32 cellular contexts compared by ENCODE assay signal in the genomic region with DNA sequence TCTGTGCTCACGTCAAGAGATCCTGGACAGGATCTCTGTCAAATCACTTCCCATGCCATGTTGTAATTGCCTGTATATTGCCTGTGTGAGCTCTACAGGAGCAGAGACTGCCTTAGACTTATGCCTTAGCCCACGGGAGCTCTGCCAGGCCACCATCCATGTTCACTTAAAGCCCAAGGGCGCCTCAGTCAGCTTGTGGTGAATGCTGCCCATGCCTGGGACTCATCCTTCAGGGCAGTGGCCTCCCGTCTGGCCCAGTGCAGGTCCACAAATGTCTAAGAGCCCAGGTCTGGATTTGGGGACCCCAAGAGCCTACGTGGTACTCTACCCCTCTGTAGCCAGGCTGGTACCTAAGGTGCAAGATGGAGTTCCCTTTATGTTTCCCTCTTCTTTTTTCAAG. TPM values are rescaled to one million over a fixed set of nuclear protein-coding genes. Genes with fewer than 3 reads are reported as not detected.
"Had no signal": no experiment of that assay in that cellular context is flagged by ENCODE, and none has a peak within 500 bp of the region (broad histone marks: within the 10 kb centered on the region; RNA-seq: fewer than 3 reads in every experiment).

No MANE protein-coding gene starts in this region.

- H3K4me1 Mint-ChIP-seq: activated B cell treated with CpG ODN at 0.5 μM for 24 hours; activated T-helper 17 cell treated with anti-CD3 and anti-CD28 coated beads, Interleukin-2, amount 50 U/mL, for 72 hours; T-helper 17 cell had no signal

- H3K27me3 ChIP-seq: brain microvascular endothelial cell, colonic mucosa, foreskin keratinocyte, gastrocnemius medialis had no signal

- DNase-seq: activated B cell treated with CpG ODN at 0.5 μM for 24 hours; activated CD4-positive, alpha-beta T cell treated with anti-CD3 and anti-CD28 coated beads for 48 hours; activated CD4-positive, alpha-beta T cell treated with anti-CD3 and anti-CD28 coated beads, Interleukin-2, amount 50 U/mL, for 1 hour; activated CD4-positive, alpha-beta T cell treated with anti-CD3 and anti-CD28 coated beads, Interleukin-2, amount 50 U/mL, for 48 hours; activated CD8-positive, alpha-beta memory T cell treated with anti-CD3 and anti-CD28 coated beads for 24 hours; activated CD8-positive, alpha-beta T cell treated with anti-CD3 and anti-CD28 coated beads for 36 hours; activated effector memory CD4-positive, alpha-beta T cell treated with Interleukin-2 at 50 U/mL for 16 hours; activated gamma-delta T cell treated with Interleukin-2 at 50 U/mL for 16 hours; activated naive CD4-positive, alpha-beta T cell treated with anti-CD3 and anti-CD28 coated beads, Interleukin-2, amount 50 U/mL, for 16 hours; activated naive CD4-positive, alpha-beta T cell treated with Interleukin-2 at 50 U/mL for 16 hours; activated T-cell treated with anti-CD3 and anti-CD28 coated beads, Interleukin-2, amount 50 U/mL, for 4 hours; amniotic stem cell; anterior cingulate cortex; brain microvascular endothelial cell; caudate nucleus; colonic mucosa; dorsolateral prefrontal cortex; effector memory CD4-positive, alpha-beta T cell; erythroblast; foreskin keratinocyte; gastrocnemius medialis; glutamatergic neuron; T-helper 1 cell; T-helper 17 cell; T1000; WERI-Rb-1 had no signal

- H3K4me3 ChIP-seq: colonic mucosa, dorsolateral prefrontal cortex, esophagus muscularis mucosa, gastrocnemius medialis had no signal

- H3K36me3 Mint-ChIP-seq: activated naive CD8-positive, alpha-beta T cell had no signal

- H3K27ac ChIP-seq: brain microvascular endothelial cell, colonic mucosa, dorsolateral prefrontal cortex, esophagus muscularis mucosa, foreskin keratinocyte, gastrocnemius medialis, WERI-Rb-1 had no signal

- FAIRE-seq: astrocyte had no signal

- H3K9me3 Mint-ChIP-seq: activated B cell treated with CpG ODN at 0.5 μM for 24 hours; activated CD8-positive, alpha-beta T cell treated with anti-CD3 and anti-CD28 coated beads for 36 hours; activated T-cell treated with anti-CD3 and anti-CD28 coated beads, Interleukin-2, amount 50 U/mL, for 4 hours; activated T-helper 17 cell treated with anti-CD3 and anti-CD28 coated beads, Interleukin-2, amount 50 U/mL, for 72 hours; dendritic cell treated with granulocyte-macrophage colony-stimulating factor and Interleukin-4, amounts not matched to agents 40 ng/mL and 50 ng/mL, for 4 days; T-helper 2 cell treated with Interferon-gamma antibody and Interleukin-4, amounts not matched to agents 5 μg/mL and 100 μg/mL, for 36 hours had no signal

- H3K4me1 ChIP-seq: colonic mucosa, esophagus muscularis mucosa, foreskin keratinocyte, gastrocnemius medialis had no signal

- H3K36me3 ChIP-seq: brain microvascular endothelial cell, colonic mucosa, esophagus muscularis mucosa, gastrocnemius medialis, WERI-Rb-1 had no signal

- H3K9me3 ChIP-seq: colonic mucosa, gastrocnemius medialis had no signal

- H3K4me3 Mint-ChIP-seq: activated B cell treated with CpG ODN at 0.5 μM for 24 hours; activated CD8-positive, alpha-beta T cell treated with anti-CD3 and anti-CD28 coated beads for 36 hours; activated naive CD8-positive, alpha-beta T cell; activated T-cell treated with anti-CD3 and anti-CD28 coated beads, Interleukin-2, amount 50 U/mL, for 4 hours; activated T-helper 17 cell treated with anti-CD3 and anti-CD28 coated beads, Interleukin-2, amount 50 U/mL, for 72 hours; dendritic cell treated with granulocyte-macrophage colony-stimulating factor and Interleukin-4, amounts not matched to agents 40 ng/mL and 50 ng/mL, for 4 days; T-helper 17 cell; T-helper 2 cell treated with Interferon-gamma antibody and Interleukin-4, amounts not matched to agents 5 μg/mL and 100 μg/mL, for 36 hours had no signal

- H3K27ac Mint-ChIP-seq: activated B cell treated with CpG ODN at 0.5 μM for 24 hours; activated CD8-positive, alpha-beta T cell treated with anti-CD3 and anti-CD28 coated beads for 36 hours; activated naive CD8-positive, alpha-beta T cell; activated T-helper 17 cell treated with anti-CD3 and anti-CD28 coated beads, Interleukin-2, amount 50 U/mL, for 72 hours; dendritic cell treated with granulocyte-macrophage colony-stimulating factor and Interleukin-4, amounts not matched to agents 40 ng/mL and 50 ng/mL, for 4 days; T-helper 17 cell; T-helper 2 cell treated with Interferon-gamma antibody and Interleukin-4, amounts not matched to agents 5 μg/mL and 100 μg/mL, for 36 hours had no signal

RNA-seq across cellular contexts. Expression of a gene that starts 22.4 kb away (rescaled TPM):
- total RNA-seq: activated B cell treated with CpG ODN at 0.5 μM for 24 hours; activated CD8-positive, alpha-beta T cell treated with anti-CD3 and anti-CD28 coated beads for 36 hours; activated T-cell treated with anti-CD3 and anti-CD28 coated beads, Interleukin-2, amount 50 U/mL, for 4 hours; activated T-helper 17 cell treated with anti-CD3 and anti-CD28 coated beads, Interleukin-2, amount 50 U/mL, for 72 hours; astrocyte; colonic mucosa; foreskin keratinocyte; gastrocnemius medialis; T-helper 17 cell had no signal
